In the genomic region with DNA sequence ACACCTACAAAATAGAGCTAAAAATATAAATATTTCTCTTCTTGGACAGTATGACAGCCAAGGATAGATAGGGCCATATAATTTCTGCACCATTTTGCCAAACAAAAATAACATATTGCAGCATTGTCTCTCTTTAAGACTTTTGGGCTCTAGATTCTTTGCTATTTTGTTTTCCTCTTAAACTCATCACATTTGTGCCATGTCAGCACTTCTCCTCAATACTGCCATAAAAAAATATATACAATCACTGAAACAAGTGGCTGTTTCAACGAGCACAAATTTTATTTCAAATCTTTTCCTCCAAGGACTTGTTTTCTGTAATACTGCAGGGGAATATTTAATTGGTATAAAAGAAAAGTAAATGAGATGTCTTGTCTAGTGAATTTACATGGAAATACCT, we compare ENCODE assay signal across 8 cellular contexts.
"Had no signal": no experiment of that assay in that cellular context is flagged by ENCODE, and none has a peak within 500 bp of the region (broad histone marks: within the 10 kb centered on the region; RNA-seq: fewer than 3 reads in every experiment).

No MANE protein-coding gene starts in this region.

- DNase-seq: GM23248, GOT3, H9, HCEC 1CT, KBM-7 had no signal

- H3K27ac ChIP-seq: GM23248, KMS-11 had no signal

- FAIRE-seq: H54, HTR-8/SVneo had no signal

- H3K4me2 ChIP-seq: KMS-11 had no signal

- H3K4me3 ChIP-seq: GM23248 had no signal

- H2AFZ ChIP-seq: GM23248 had no signal

- H3K9ac ChIP-seq: GM23248, KMS-11 had no signal
